ENCODE assay signal across 1 cellular context in the genomic region with DNA sequence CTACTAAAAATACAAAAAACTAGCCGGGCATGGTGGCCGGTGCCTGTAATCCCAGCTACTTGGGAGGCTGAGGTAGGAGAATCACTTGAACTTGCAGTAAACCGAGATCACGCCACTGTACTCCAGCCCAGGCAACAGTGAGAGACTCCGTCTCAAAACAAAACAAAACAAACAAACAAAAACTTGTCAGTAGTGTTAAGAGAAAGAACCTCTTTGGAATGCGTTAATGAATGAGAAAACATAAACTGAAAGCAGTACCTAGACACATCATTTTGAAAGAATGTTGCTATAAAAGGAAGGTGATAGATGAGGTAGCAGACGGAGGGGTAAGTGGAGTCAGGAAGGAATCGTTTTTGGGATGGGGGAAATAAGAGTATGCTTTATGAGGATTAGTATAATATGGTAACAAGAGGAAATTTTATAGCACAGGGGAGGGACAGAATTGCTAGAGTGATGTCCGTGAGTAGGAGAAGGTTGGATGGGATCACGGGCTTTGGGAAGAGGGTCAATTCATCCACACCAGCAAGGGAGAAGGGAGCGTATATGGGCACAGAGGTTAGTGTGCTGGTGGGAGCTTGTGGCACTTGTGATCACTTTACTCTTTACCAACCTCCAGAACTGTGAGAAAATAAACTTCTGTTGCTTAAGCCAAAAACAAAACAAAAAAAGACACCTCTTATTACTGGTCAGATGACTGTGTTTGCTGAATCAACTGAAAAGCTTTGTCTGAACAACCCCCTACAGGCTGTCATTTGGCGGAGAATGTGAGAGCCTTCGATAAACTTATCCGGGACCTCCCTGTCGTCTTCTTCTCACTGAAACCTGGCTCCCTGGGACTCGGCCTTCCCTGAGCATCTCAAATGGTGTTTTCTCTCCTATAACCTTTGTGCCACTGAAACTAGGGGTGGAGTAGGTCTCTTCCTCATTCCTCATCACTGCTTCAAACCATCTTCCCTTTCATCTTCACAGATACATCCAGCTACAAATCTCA.
TF ChIP-seq lines count a peak whose summit lies in the region.

No MANE protein-coding gene starts in this region.

TF ChIP-seq in HepG2, 621 proteins besides CTCF, POLR2A, EP300 and RAD21:
- TF ChIP-seq ZZZ3 (CRISPR knock-in tag; IDR thresholded peaks at IDR 0.05; ENCODE audit: borderline replicate concordance) (no peak), RNF2 (conservative IDR thresholded peaks at IDR 0.05; ENCODE audit: low read depth) (no peak), CHD4 (IDR thresholded peaks at IDR 0.05; ENCODE audit: borderline replicate concordance, low read length) (no peak), PAWR (CRISPR knock-in tag; IDR thresholded peaks at IDR 0.05; ENCODE audit: borderline replicate concordance) (no peak), RBM39 (IDR thresholded peaks at IDR 0.05; ENCODE audit: low read depth, low read length, poor library complexity, severe bottlenecking) (no peak), ZC3H13 (CRISPR knock-in tag; IDR thresholded peaks at IDR 0.05) (no peak), TAF15 (IDR thresholded peaks at IDR 0.05; ENCODE audit: low read depth, low read length, poor library complexity, severe bottlenecking) (no peak), HES4 (CRISPR knock-in tag; IDR thresholded peaks at IDR 0.05; ENCODE audit: borderline replicate concordance) (no peak), ZBTB1 (CRISPR knock-in tag; IDR thresholded peaks at IDR 0.05; ENCODE audit: borderline replicate concordance) (no peak), ZNF777 (CRISPR knock-in tag; IDR thresholded peaks at IDR 0.05) (no peak), ZNF121 (CRISPR knock-in tag; IDR thresholded peaks at IDR 0.05) (no peak), MAZ (IDR thresholded peaks at IDR 0.05; ENCODE audit: borderline replicate concordance, low read depth, low read length) (no peak), MAZ (CRISPR knock-in tag; IDR thresholded peaks at IDR 0.05; ENCODE audit: low read depth) (no peak)
- TF ChIP-seq, protein P1, sequence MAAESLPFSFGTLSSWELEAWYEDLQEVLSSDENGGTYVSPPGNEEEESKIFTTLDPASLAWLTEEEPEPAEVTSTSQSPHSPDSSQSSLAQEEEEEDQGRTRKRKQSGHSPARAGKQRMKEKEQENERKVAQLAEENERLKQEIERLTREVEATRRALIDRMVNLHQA (CRISPR knock-in tag; IDR thresholded peaks at IDR 0.05) = no peak
- TF ChIP-seq, protein P2, sequence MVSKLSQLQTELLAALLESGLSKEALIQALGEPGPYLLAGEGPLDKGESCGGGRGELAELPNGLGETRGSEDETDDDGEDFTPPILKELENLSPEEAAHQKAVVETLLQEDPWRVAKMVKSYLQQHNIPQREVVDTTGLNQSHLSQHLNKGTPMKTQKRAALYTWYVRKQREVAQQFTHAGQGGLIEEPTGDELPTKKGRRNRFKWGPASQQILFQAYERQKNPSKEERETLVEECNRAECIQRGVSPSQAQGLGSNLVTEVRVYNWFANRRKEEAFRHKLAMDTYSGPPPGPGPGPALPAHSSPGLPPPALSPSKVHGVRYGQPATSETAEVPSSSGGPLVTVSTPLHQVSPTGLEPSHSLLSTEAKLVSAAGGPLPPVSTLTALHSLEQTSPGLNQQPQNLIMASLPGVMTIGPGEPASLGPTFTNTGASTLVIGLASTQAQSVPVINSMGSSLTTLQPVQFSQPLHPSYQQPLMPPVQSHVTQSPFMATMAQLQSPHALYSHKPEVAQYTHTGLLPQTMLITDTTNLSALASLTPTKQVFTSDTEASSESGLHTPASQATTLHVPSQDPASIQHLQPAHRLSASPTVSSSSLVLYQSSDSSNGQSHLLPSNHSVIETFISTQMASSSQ (IDR thresholded peaks at IDR 0.05; ENCODE audit: low read depth) = no peak
- TF ChIP-seq, protein P2 (CRISPR knock-in tag; IDR thresholded peaks at IDR 0.05; ENCODE audit: borderline replicate concordance) = no peak
- TF ChIP-seq, protein P3, sequence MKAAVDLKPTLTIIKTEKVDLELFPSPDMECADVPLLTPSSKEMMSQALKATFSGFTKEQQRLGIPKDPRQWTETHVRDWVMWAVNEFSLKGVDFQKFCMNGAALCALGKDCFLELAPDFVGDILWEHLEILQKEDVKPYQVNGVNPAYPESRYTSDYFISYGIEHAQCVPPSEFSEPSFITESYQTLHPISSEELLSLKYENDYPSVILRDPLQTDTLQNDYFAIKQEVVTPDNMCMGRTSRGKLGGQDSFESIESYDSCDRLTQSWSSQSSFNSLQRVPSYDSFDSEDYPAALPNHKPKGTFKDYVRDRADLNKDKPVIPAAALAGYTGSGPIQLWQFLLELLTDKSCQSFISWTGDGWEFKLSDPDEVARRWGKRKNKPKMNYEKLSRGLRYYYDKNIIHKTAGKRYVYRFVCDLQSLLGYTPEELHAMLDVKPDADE (CRISPR knock-in tag; IDR thresholded peaks at IDR 0.05) = no peak
- TF ChIP-seq, protein P4, sequence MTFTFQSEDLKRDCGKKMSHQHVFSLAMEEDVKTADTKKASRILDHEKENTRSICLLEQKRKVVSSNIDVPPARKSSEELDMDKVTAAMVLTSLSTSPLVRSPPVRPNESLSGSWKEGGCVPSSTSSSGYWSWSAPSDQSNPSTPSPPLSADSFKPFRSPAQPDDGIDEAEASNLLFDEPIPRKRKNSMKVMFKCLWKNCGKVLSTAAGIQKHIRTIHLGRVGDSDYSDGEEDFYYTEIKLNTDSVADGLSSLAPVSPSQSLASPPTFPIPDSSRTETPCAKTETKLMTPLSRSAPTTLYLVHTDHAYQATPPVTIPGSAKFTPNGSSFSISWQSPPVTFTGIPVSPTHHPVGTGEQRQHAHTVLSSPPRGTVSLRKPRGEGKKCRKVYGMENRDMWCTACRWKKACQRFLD (CRISPR knock-in tag; IDR thresholded peaks at IDR 0.05; ENCODE audit: borderline replicate concordance) = no peak
